In the genomic region with DNA sequence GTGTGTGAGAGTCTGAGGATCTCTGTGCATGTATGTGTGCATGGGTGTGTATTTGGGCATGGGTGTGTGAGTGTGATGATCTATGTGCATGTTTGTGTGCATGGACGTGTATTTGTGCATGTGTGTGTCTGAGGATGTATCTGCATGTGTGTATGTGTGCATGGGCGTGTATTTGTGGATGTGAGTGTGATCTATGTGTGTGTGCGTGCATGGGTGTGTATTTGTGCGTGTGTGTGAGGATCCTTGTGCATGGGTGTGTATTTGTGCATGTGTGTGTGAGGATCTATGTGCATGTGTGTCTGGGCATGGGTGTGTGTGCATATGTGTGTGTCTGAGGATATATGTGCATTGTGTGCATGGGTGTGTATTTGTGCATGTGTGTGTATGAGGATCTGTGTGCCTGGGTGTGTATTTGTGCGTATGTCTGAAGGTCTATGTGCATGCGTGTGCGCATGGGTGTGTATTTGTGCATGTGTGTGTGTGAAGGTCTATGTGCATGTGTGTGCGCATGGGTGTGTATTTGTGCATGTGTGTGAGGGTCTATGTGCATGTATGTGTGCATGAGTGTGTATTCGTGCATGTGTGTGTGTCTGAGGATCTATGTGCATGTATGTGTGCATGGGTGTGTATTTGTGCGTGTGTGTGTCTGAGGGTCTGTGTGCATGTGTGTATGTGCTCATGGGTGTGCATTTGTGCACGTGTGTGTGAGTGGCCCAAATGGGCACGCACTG, we compare ENCODE assay signal across 26 cellular contexts. TPM values are rescaled to one million over a fixed set of nuclear protein-coding genes. Genes with fewer than 3 reads are reported as not detected.
DNase-seq lines count a peak whose midpoint lies in the region; ATAC-seq, FAIRE-seq and TF ChIP-seq lines count a peak whose summit lies in the region.
"Had no signal": no experiment of that assay in that cellular context is flagged by ENCODE, and none has a peak within 500 bp of the region (broad histone marks: within the 10 kb centered on the region; RNA-seq: fewer than 3 reads in every experiment).

No MANE protein-coding gene starts in this region.

- H3K9ac ChIP-seq in BLaER1 treated with 17β-estradiol and CSF1 and Interleukin-3, amounts not matched to agents 10 nM and 100 nM = no peak overlapping the region
- no peak overlapping the region for H3K9ac ChIP-seq in K562 (ENCODE audit: insufficient read depth in 1 of 2, low read depth in 2 of 2, low read length in 2 of 2)
- H3K9ac ChIP-seq in trophoblast cell (ENCODE audit: low read length) = no peak overlapping the region

- no peak overlapping the region for H3K18ac ChIP-seq in trophoblast cell (ENCODE audit: low read length)

- 39% methylated on average over 12 of the region's 12 CpGs for WGBS in K562 (ENCODE audit: insufficient coverage, low coverage, missing lambda C conversion rate)
- WGBS in trophoblast cell (ENCODE audit: extremely low coverage, insufficient coverage, insufficient read length) = no CpG with 5 or more reads among the region's 12 CpGs

- no peak for TF ChIP-seq CTCF in K562 (IDR thresholded peaks at IDR 0.05 in 2 of 3, conservative IDR thresholded peaks at IDR 0.05 in 1 of 3; ENCODE audit: insufficient read depth in 2 of 3, low read depth in 1 of 3, low read length in 3 of 3)

- H4K91ac ChIP-seq in trophoblast cell (ENCODE audit: low read depth, low read length) = no peak overlapping the region

- CTCF ChIA-PET in K562 (lab: Yijun Ruan, JAX; ENCODE audit: low intra/inter-chr PET ratio) = no interaction called here
- CTCF ChIA-PET in activated CD4-positive, alpha-beta T cell treated with anti-CD3 and anti-CD28 coated beads for 36 hours (lab: Charles Lee) = no interaction called here

- ATAC-seq in K562 = no peak
- no peak for ATAC-seq in activated CD4-positive, alpha-beta T cell treated with anti-CD3 and anti-CD28 coated beads for 36 hours
- ATAC-seq: Panc1 had no signal

- H2AFZ ChIP-seq in K562 (ENCODE audit: low read depth, low read length) (no peak overlapping the region), trophoblast cell (ENCODE audit: insufficient read depth, low read length, poor library complexity) (no peak overlapping the region)

- FAIRE-seq in GM12891 (lab: Jason Lieb, UNC) (peak; percentile 79), K562 (lab: Jason Lieb, UNC) (no peak)
- FAIRE-seq: GM12892, GM18507, H54 had no signal

- H2AK5ac ChIP-seq in trophoblast cell (ENCODE audit: low read length) = no peak overlapping the region

- H3K9me3 ChIP-seq in BLaER1 treated with 17β-estradiol and CSF1 and Interleukin-3, amounts not matched to agents 10 nM and 100 nM (replicated peaks in 1 of 11) = peaks cover 0 to 31% (median 9%) of the 10 kb centered on the region in 11 experiments; a peak in 14 of 22 replicates
- H3K9me3 ChIP-seq in K562 (replicated peaks; ENCODE audit: control insufficient read depth, insufficient read depth, low read depth, low read length) = no peaks in the 10 kb centered on the region; the same call in 1 of the 2 replicates
- H3K9me3 ChIP-seq in trophoblast cell (ENCODE audit: insufficient read depth, low read depth, low read length) = peaks cover 22% of the 10 kb centered on the region
- H3K9me3 ChIP-seq: Caco-2, SJCRH30 had no signal

- H4K12ac ChIP-seq in trophoblast cell (ENCODE audit: low read depth, low read length) = no peak overlapping the region

- H3K79me1 ChIP-seq in trophoblast cell (ENCODE audit: low read length) = no peaks in the 10 kb centered on the region

- no peak overlapping the region for H3K14ac ChIP-seq in trophoblast cell (ENCODE audit: low read length)

- peak overlapping the region; percentile 80 for H3K23ac ChIP-seq in trophoblast cell (ENCODE audit: low read length)

- TF ChIP-seq EP300 in K562 (IDR thresholded peaks at IDR 0.05; ENCODE audit: low read length) = no peak

- peaks cover 0 to 26% (median 17%) of the 10 kb centered on the region in 10 experiments; a peak in 13 of 20 replicates for H3K4me1 ChIP-seq in BLaER1 treated with 17β-estradiol and CSF1 and Interleukin-3, amounts not matched to agents 10 nM and 100 nM
- H3K4me1 ChIP-seq in K562 (replicated peaks in 1 of 2; ENCODE audit: control insufficient read depth in 2 of 2, insufficient read depth in 2 of 2, low read length in 2 of 2) (peaks cover 0 to 35% of the 10 kb centered on the region in 2 experiments; a peak in 4 of 5 replicates), trophoblast cell (ENCODE audit: control insufficient read depth in 1 of 2, insufficient read depth in 2 of 2, low read length in 2 of 2) (no peaks in the 10 kb centered on the region)
- H3K4me1 ChIP-seq: Caco-2, SJCRH30 had no signal

- H3K27ac Mint-ChIP-seq in activated CD4-positive, alpha-beta T cell treated with anti-CD3 and anti-CD28 coated beads for 36 hours = no peak overlapping the region
- H3K27ac Mint-ChIP-seq: IgD-negative memory B cell had no signal

- H4K8ac ChIP-seq in trophoblast cell (ENCODE audit: low read depth, low read length) = no peak overlapping the region

- BruUV-seq in K562 (replicated peaks; lab: Mats Ljungman, UMichigan) = no TSS peak

- H3K4me2 ChIP-seq in BLaER1 treated with 17β-estradiol and CSF1 and Interleukin-3, amounts not matched to agents 10 nM and 100 nM = peak overlapping the region in 6 of 11 experiments; percentile 16 to 40 (median 30); a peak in 8 of 22 replicates
- no peak overlapping the region for H3K4me2 ChIP-seq in K562 (ENCODE audit: insufficient read depth, low read length)
- no peak overlapping the region for H3K4me2 ChIP-seq in trophoblast cell (ENCODE audit: low read length)

- peaks cover 0 to 3% (median 0%) of the 10 kb centered on the region in 11 experiments; a peak in 3 of 22 replicates for H3K27me3 ChIP-seq in BLaER1 treated with 17β-estradiol and CSF1 and Interleukin-3, amounts not matched to agents 10 nM and 100 nM
- peaks cover 7 to 46% of the 10 kb centered on the region in 2 experiments; a peak in 4 of 5 replicates for H3K27me3 ChIP-seq in K562 (ENCODE audit: control insufficient read depth in 2 of 2, insufficient read depth in 2 of 2, low read length in 2 of 2)
- H3K27me3 ChIP-seq in trophoblast cell (ENCODE audit: insufficient read depth, low read length) = peaks cover 25% of the 10 kb centered on the region
- H3K27me3 ChIP-seq: SJCRH30 had no signal

- H3K36me3 ChIP-seq in BLaER1 treated with 17β-estradiol and CSF1 and Interleukin-3, amounts not matched to agents 10 nM and 100 nM = peaks cover 0 to 91% (median 0%) of the 10 kb centered on the region in 11 experiments; a peak in 9 of 22 replicates
- H3K36me3 ChIP-seq in K562 (ENCODE audit: control insufficient read depth, insufficient read depth, low read length) = no peaks in the 10 kb centered on the region
- no peaks in the 10 kb centered on the region for H3K36me3 ChIP-seq in trophoblast cell (ENCODE audit: control insufficient read depth in 1 of 2, insufficient read depth in 2 of 2, low read length in 2 of 2)
- H3K36me3 ChIP-seq: SJCRH30 had no signal

- no peaks in the 10 kb centered on the region for H3K36me3 Mint-ChIP-seq in activated CD4-positive, alpha-beta T cell treated with anti-CD3 and anti-CD28 coated beads for 36 hours (ENCODE audit: low read depth)

- in situ Hi-C loops in K562 (cut with MboI) = no loop called here

- H3K9me3 Mint-ChIP-seq in activated CD4-positive, alpha-beta T cell treated with anti-CD3 and anti-CD28 coated beads for 36 hours (ENCODE audit: low read depth) = no peaks in the 10 kb centered on the region
- H3K9me3 Mint-ChIP-seq: IgD-negative memory B cell had no signal

- no peak overlapping the region for H3K27ac ChIP-seq in BLaER1 treated with 17β-estradiol and CSF1 and Interleukin-3, amounts not matched to agents 10 nM and 100 nM
- no peak overlapping the region for H3K27ac ChIP-seq in K562 (ENCODE audit: extremely low read depth, low read depth, low read length)
- no peak overlapping the region for H3K27ac ChIP-seq in trophoblast cell (ENCODE audit: low read depth, low read length)
- H3K27ac ChIP-seq: HL-60, SJCRH30 had no signal

- no peak overlapping the region for H3K4me3 Mint-ChIP-seq in activated CD4-positive, alpha-beta T cell treated with anti-CD3 and anti-CD28 coated beads for 36 hours

- no peak overlapping the region for H2BK5ac ChIP-seq in trophoblast cell (ENCODE audit: low read depth, low read length, poor library complexity)

- no peaks in the 10 kb centered on the region for H3K9me1 ChIP-seq in K562 (ENCODE audit: control insufficient read depth, insufficient read depth, low read length)

- POLR2A ChIA-PET in K562 (lab: Yijun Ruan, JAX) = no interaction called here
- POLR2A ChIA-PET in activated CD4-positive, alpha-beta T cell treated with anti-CD3 and anti-CD28 coated beads for 36 hours (lab: Charles Lee) = no interaction called here

- no peak overlapping the region for H3K4me3 ChIP-seq in BLaER1 treated with 17β-estradiol and CSF1 and Interleukin-3, amounts not matched to agents 10 nM and 100 nM
- H3K4me3 ChIP-seq in K562 (no peak overlapping the region), trophoblast cell (ENCODE audit: low read depth, low read length) (peak overlapping the region; percentile 64)
- H3K4me3 ChIP-seq: SJCRH30 had no signal

- no peak for TF ChIP-seq RAD21 in K562 (CRISPR knock-in tag; conservative IDR thresholded peaks at IDR 0.05 in 1 of 2, IDR thresholded peaks at IDR 0.05 in 1 of 2)

- H3K79me2 ChIP-seq in K562 (ENCODE audit: control insufficient read depth, insufficient read depth, low read length) (no peaks in the 10 kb centered on the region), trophoblast cell (ENCODE audit: control insufficient read depth, insufficient read depth, low read length, poor library complexity) (no peaks in the 10 kb centered on the region)

- H2BK120ac ChIP-seq in trophoblast cell (ENCODE audit: insufficient read depth, low read length, poor library complexity) = no peak overlapping the region

- TF ChIP-seq POLR2A in GM12891 (IDR thresholded peaks at IDR 0.05; ENCODE audit: low read depth, low read length) = no peak
- TF ChIP-seq POLR2A in K562 (conservative IDR thresholded peaks at IDR 0.05) = no peak

- DNase-seq in GM12891 (ENCODE audit: insufficient read length, low spot score) (no peak), K562 (ENCODE audit: extremely low read depth in 1 of 4, low spot score in 3 of 4) (no peak), trophoblast cell (no peak), HuH-7.5 (ENCODE audit: low spot score) (no peak), NCI-H1092 (lab: John Stamatoyannopoulos, UW) (no peak)
- DNase-seq in activated CD4-positive, alpha-beta T cell treated with anti-CD3 and anti-CD28 coated beads for 36 hours = no peak
- DNase-seq: Caco-2; CD4-positive, alpha-beta memory T cell; DMS 273 treated with DMSO at 0.1 percent for 48 hours; DMS79 treated with DMSO at 0.1 percent for 48 hours; Karpas-422; NCI-H1417; NCI-H1694 treated with DMSO at 0.1 percent for 48 hours; NCI-H2081 treated with DMSO at 0.1 percent for 48 hours; NCI-H2171 treated with DMSO at 0.1 percent for 48 hours; NCI-H524 treated with DMSO at 0.1 percent for 48 hours; NCI-H82; SJCRH30 had no signal

- H3K4ac ChIP-seq in trophoblast cell (ENCODE audit: low read depth, low read length) = no peak overlapping the region

- intact Hi-C loops in K562 (cut with micrococcal nuclease) = no loop called here
- intact Hi-C loops in activated CD4-positive, alpha-beta T cell treated with anti-CD3 and anti-CD28 coated beads for 36 hours (cut with DNase I, micrococcal nuclease) = no loop called here

- H2BK12ac ChIP-seq in trophoblast cell (ENCODE audit: low read length) = no peak overlapping the region

- peaks cover 5% of the 10 kb centered on the region for H3K4me1 Mint-ChIP-seq in activated CD4-positive, alpha-beta T cell treated with anti-CD3 and anti-CD28 coated beads for 36 hours

- H4K20me1 ChIP-seq in BLaER1 treated with 17β-estradiol and CSF1 and Interleukin-3, amounts not matched to agents 10 nM and 100 nM = peaks cover 0 to 11% (median 0%) of the 10 kb centered on the region in 11 experiments; a peak in 2 of 22 replicates
- no peaks in the 10 kb centered on the region for H4K20me1 ChIP-seq in K562 (replicated peaks; ENCODE audit: control insufficient read depth, insufficient read depth, low read length)

- H3K27me3 Mint-ChIP-seq in activated CD4-positive, alpha-beta T cell treated with anti-CD3 and anti-CD28 coated beads for 36 hours = peaks cover 10% of the 10 kb centered on the region

RNA-seq across cellular contexts. Expression of a gene that starts 26.5 kb away (rescaled TPM):
- polyA plus RNA-seq in GM12891 (2012; ENCODE audit: low read depth, missing spikeins) = 4.5 TPM
- 3.4 and 12.7 TPM in 2 replicates for total RNA-seq in K562 (2011; cell fraction: chromatin; rRNA removed; ENCODE audit: low replicate concordance)
- 3.7 and 7.0 TPM in 2 replicates for total RNA-seq in K562 (2011; cell fraction: nucleolus; rRNA removed)
- 3.8 and 5.1 TPM in 2 replicates for total RNA-seq in K562 (2011; cell fraction: nucleoplasm; rRNA removed)
- 0.14 and 0.41 TPM in 2 replicates for total RNA-seq in K562 (2014; rRNA removed)
- total RNA-seq in K562 (2014; rRNA removed; fragmentation: Illumina TruSeq; extraction: Trizol) = 0.15 TPM in 1 of 2 replicates, not detected in the other
- 0.58 and 1.1 TPM in 2 replicates for total RNA-seq in K562 (2015; rRNA removed; fragmentation: Illumina TruSeq; extraction: Trizol)
- total RNA-seq in K562 (2021) = 0.35 and 0.51 TPM in 2 replicates
- 0.35 and 0.39 TPM in 2 replicates for polyA plus RNA-seq in K562 (2011; rRNA removed)
- 0.28 and 0.30 TPM in 2 replicates for polyA plus RNA-seq in K562 (2011; cell fraction: cytosol; rRNA removed)
- polyA plus RNA-seq in K562 (2011; cell fraction: nucleus; rRNA removed) = 2.2 and 3.5 TPM in 2 replicates
- polyA plus RNA-seq in K562 (2012) = 0.65 and 2.6 TPM in 2 replicates
- polyA plus RNA-seq in K562 (2014; fragmentation: Illumina TruSeq; extraction: Trizol) = 0.09 and 0.30 TPM in 2 replicates
- polyA plus RNA-seq in K562 (2014; fragmentation: Nextera tagmentation; extraction: Ambion mirVana) = under 1 TPM; 0.03 to 0.04 TPM
- polyA plus RNA-seq in K562 (2014; rRNA removed) = 0.05 and 0.35 TPM in 2 replicates
- 0.95 and 1.2 TPM in 2 replicates for polyA minus RNA-seq in K562 (2011; rRNA and poly(A)+ RNA removed)
- polyA minus RNA-seq in K562 (2011; cell fraction: cytosol; rRNA and poly(A)+ RNA removed) = not detected in 2 replicates
- 1.9 and 2.4 TPM in 2 replicates for polyA minus RNA-seq in K562 (2011; cell fraction: nucleus; rRNA and poly(A)+ RNA removed)
- not detected in 2 replicates for polyA plus RNA-seq in trophoblast cell (2013)
- 1 to 10 TPM; 5.3 to 6.6 TPM for total RNA-seq in activated CD4-positive, alpha-beta T cell treated with anti-CD3 and anti-CD28 coated beads for 36 hours
- total RNA-seq: Caco-2, SJCRH30 had no signal
- polyA plus RNA-seq: BJ had no signal

Comparison
In these comparisons a context has a peak if more than half of its experiments do, and no peak if none do; other contexts are left out.
1. H3K4me2 ChIP-seq: peak in BLaER1 treated with 17β-estradiol and CSF1 and Interleukin-3, amounts not matched to agents 10 nM and 100 nM (6 of 11); none in K562 (single experiment) and trophoblast cell (single experiment).